1 cellular context compared by ENCODE assay signal in the genomic region with DNA sequence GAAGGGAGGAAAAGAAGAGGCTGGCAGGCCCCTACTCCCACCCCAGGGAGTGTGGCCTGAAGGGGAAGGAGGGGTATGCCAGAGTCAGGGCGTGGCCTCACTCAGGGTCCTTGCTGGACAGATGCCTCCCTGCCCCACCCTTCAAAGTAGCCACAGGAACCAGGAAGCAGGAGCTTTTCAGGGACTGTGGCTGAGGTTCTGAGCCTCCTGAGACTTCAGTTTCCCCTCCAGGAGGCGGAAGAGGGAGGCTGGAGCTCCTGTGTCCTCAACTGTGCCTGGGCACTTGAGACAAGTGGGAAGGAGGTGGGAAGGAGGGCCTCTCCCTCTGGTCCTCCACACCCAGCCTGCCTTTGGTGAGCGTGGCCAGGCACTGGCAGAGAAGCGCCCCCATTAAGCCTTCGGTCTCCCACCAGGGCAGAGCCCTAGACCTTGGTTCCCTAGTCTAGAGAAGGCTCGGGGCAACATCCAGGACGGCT.
A peak's percentile ranks its signal among the peaks of the same experiment; 100 is the strongest.
TF ChIP-seq lines count a peak whose summit lies in the region.

No MANE protein-coding gene starts in this region.

TF ChIP-seq in HEK293, 187 proteins besides CTCF, POLR2A, EP300 and RAD21 (continued from another document):
- TF ChIP-seq, protein P1, sequence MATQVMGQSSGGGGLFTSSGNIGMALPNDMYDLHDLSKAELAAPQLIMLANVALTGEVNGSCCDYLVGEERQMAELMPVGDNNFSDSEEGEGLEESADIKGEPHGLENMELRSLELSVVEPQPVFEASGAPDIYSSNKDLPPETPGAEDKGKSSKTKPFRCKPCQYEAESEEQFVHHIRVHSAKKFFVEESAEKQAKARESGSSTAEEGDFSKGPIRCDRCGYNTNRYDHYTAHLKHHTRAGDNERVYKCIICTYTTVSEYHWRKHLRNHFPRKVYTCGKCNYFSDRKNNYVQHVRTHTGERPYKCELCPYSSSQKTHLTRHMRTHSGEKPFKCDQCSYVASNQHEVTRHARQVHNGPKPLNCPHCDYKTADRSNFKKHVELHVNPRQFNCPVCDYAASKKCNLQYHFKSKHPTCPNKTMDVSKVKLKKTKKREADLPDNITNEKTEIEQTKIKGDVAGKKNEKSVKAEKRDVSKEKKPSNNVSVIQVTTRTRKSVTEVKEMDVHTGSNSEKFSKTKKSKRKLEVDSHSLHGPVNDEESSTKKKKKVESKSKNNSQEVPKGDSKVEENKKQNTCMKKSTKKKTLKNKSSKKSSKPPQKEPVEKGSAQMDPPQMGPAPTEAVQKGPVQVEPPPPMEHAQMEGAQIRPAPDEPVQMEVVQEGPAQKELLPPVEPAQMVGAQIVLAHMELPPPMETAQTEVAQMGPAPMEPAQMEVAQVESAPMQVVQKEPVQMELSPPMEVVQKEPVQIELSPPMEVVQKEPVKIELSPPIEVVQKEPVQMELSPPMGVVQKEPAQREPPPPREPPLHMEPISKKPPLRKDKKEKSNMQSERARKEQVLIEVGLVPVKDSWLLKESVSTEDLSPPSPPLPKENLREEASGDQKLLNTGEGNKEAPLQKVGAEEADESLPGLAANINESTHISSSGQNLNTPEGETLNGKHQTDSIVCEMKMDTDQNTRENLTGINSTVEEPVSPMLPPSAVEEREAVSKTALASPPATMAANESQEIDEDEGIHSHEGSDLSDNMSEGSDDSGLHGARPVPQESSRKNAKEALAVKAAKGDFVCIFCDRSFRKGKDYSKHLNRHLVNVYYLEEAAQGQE (tag by site-specific recombination; IDR thresholded peaks at IDR 0.05), result peak; percentile 52; the same call in 1 of the 2 replicates
- no peak for TF ChIP-seq ZBTB26 (tag by site-specific recombination; optimal IDR thresholded peaks at IDR 0.05)
